ENCODE assay signal across 10 cellular contexts in genomic region chr3:66449411-66449931, GRCh38. TPM values are rescaled to one million over a fixed set of nuclear protein-coding genes. Genes with fewer than 3 reads are reported as not detected.
DNase-seq lines count a peak whose midpoint lies in the region; ATAC-seq and TF ChIP-seq lines count a peak whose summit lies in the region.
"Had no signal": no experiment of that assay in that cellular context is flagged by ENCODE, and none has a peak within 500 bp of the region (broad histone marks: within the 10 kb centered on the region; RNA-seq: fewer than 3 reads in every experiment).

No MANE protein-coding gene starts in this region.

- H3K36me3 ChIP-seq in gastrocnemius medialis (no peaks in the 10 kb centered on the region), ovary (no peaks in the 10 kb centered on the region)

- H3K9me3 ChIP-seq in gastrocnemius medialis (no peaks in the 10 kb centered on the region), ovary (no peaks in the 10 kb centered on the region)

- 50 to 59% (median 56%) methylated on average over 6 of the region's 6 CpGs for WGBS in ovary, 3 donors

- H3K4me3 ChIP-seq in gastrocnemius medialis (no peak overlapping the region), ovary (no peak overlapping the region)

- no peak for TF ChIP-seq EP300 in ovary (IDR thresholded peaks at IDR 0.05)

- TF ChIP-seq POLR2A in gastrocnemius medialis (IDR thresholded peaks at IDR 0.05): no peak
- no peak for TF ChIP-seq POLR2A in ovary (IDR thresholded peaks at IDR 0.05)

- in situ Hi-C loops in gastrocnemius medialis (cut with MboI; ENCODE audit: low sequenced_read_pairs in 4 of 4): no loop called here

- intact Hi-C loops in gastrocnemius medialis (cut with DNase I; ENCODE audit: low total_unique reads): no loop called here
- intact Hi-C loops in ovary (cut with DNase I): no loop called here

- peak overlapping the region; percentile 50 for H3K27ac ChIP-seq in cingulate gyrus (ENCODE audit: low read depth, low read length)
- peak overlapping the region; percentile 84 to 93 (median 92) for H3K27ac ChIP-seq in gastrocnemius medialis
- peak overlapping the region in 1 of 2 donors; percentile 34 for H3K27ac ChIP-seq in ovary
- H3K27ac ChIP-seq: HL-60 had no signal

- H3K27me3 ChIP-seq in gastrocnemius medialis (no peaks in the 10 kb centered on the region), ovary (no peaks in the 10 kb centered on the region)

- DNase-seq in gastrocnemius medialis: no peak
- no peak for DNase-seq in DMS53 (lab: John Stamatoyannopoulos, UW)
- DNase-seq in NCI-H1105 (lab: John Stamatoyannopoulos, UW): no peak
- no peak for DNase-seq in NCI-H2029 treated with DMSO at 0.1 percent for 48 hours (lab: John Stamatoyannopoulos, UW)
- DNase-seq in ovary: no peak
- DNase-seq: midbrain had no signal

- no peak for TF ChIP-seq CTCF in gastrocnemius medialis (IDR thresholded peaks at IDR 0.05 in 4 of 5, conservative IDR thresholded peaks at IDR 0.05 in 1 of 5)
- no peak for TF ChIP-seq CTCF in ovary (IDR thresholded peaks at IDR 0.05)

- ATAC-seq in GM18867 (IDR thresholded peaks at IDR 0.05; ENCODE audit: unreplicated experiment): peak; percentile 85
- peak; percentile 81 for ATAC-seq in HG03108 (IDR thresholded peaks at IDR 0.05; ENCODE audit: unreplicated experiment)
- no peak for ATAC-seq in gastrocnemius medialis

- H3K4me1 ChIP-seq in gastrocnemius medialis (peaks cover 72 to 73% of the 10 kb centered on the region in 2 donors), ovary (ENCODE audit: insufficient read depth) (peaks cover 28% of the 10 kb centered on the region)

RNA-seq across cellular contexts. Expression of gene LRIG1, which starts 51.4 kb away (rescaled TPM):
- total RNA-seq in gastrocnemius medialis: 100 to 1,000 TPM in 1 of 4 donors, 10 to 100 TPM in 3; 45.3 to 103 (median 58.6) TPM
- 10 to 100 TPM; 29.1 to 60.4 (median 42.6) TPM for total RNA-seq in ovary
- 10 to 100 TPM; 34.8 to 64.8 TPM for polyA plus RNA-seq in ovary

Comparison
In these comparisons a context has a peak if more than half of its experiments do, and no peak if none do; other contexts are left out.
1. ATAC-seq: peak in GM18867 (single experiment) and HG03108 (single experiment); none in gastrocnemius medialis (0 of 2).